ENCODE assay signal across 16 cellular contexts in the genomic region with DNA sequence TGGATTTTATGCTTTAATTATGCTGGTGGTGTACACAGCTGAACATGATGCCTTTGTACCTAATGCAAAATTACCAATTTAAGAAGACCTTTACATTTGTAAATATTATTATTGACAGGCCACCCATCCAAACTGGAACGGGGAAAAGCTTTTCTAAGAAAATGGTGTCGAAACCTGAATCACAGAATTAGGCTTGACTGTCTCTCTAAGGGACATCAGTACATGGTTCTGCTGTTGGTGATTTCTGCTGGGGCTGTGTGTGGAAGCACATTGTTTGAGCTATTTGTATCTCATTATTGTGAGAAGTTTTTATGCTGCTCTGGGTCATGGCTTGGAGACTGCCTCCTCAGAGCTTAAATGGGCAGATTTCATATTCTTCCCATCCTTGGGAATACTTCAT.
DNase-seq lines count a peak whose midpoint lies in the region; ATAC-seq and TF ChIP-seq lines count a peak whose summit lies in the region.
"Had no signal": no experiment of that assay in that cellular context is flagged by ENCODE, and none has a peak within 500 bp of the region (broad histone marks: within the 10 kb centered on the region; RNA-seq: fewer than 3 reads in every experiment).

No MANE protein-coding gene starts in this region.

- peak overlapping the region in 2 of 3 experiments; percentile 44 to 79 for H3K27ac Mint-ChIP-seq in nephron

- no peak overlapping the region for H3K4me3 ChIP-seq in OCI-LY7 (ENCODE audit: low read depth, low read length, poor library complexity, severe bottlenecking)
- H3K4me3 ChIP-seq: BLaER1, PC-9, SK-N-MC had no signal

- ATAC-seq in GM18520 (IDR thresholded peaks at IDR 0.05; ENCODE audit: unreplicated experiment) = no peak

- no peaks in the 10 kb centered on the region for H4K20me1 ChIP-seq in OCI-LY7 (ENCODE audit: insufficient read depth, low read length)
- H4K20me1 ChIP-seq: BLaER1 had no signal

- H3K4me2 ChIP-seq in OCI-LY7 (ENCODE audit: low read length) = peak overlapping the region; percentile 21; the same call in 1 of the 2 replicates
- H3K4me2 ChIP-seq: BLaER1, PC-9 had no signal

- peaks cover 9% of the 10 kb centered on the region for H3K27me3 Mint-ChIP-seq in nephron (ENCODE audit: low read depth)
- H3K27me3 Mint-ChIP-seq: CD8-positive, alpha-beta memory T cell had no signal

- H3K27ac ChIP-seq in OCI-LY7 (ENCODE audit: low read depth, low read length, poor library complexity, severe bottlenecking) (no peak overlapping the region), cingulate gyrus (ENCODE audit: low read depth, low read length) (peak overlapping the region; percentile 86)
- H3K27ac ChIP-seq: BLaER1, PC-9 had no signal

- H3K79me2 ChIP-seq in OCI-LY7 (ENCODE audit: insufficient read depth, low read depth, low read length) = no peaks in the 10 kb centered on the region

- POLR2A ChIA-PET in OCI-LY7 (lab: Charles Lee) = interaction anchor here (0.6 to 0.7 kb wide), 3 partner anchors 432 to 1762 kb away, joined by 4 to 7 read pairs (median 6); no protein-coding TSS in a partner anchor

- H3K9me2 ChIP-seq in OCI-LY7 (ENCODE audit: insufficient read depth, low read length) = no peaks in the 10 kb centered on the region

- intact Hi-C loops in OCI-LY7 (cut with micrococcal nuclease; ENCODE audit: unreplicated experiment) = no loop called here

- TF ChIP-seq CTCF in OCI-LY7 (conservative IDR thresholded peaks at IDR 0.05; ENCODE audit: low read length) (no peak), nephron (IDR thresholded peaks at IDR 0.05; ENCODE audit: unreplicated experiment in 3 of 3) (no peak)

- no peaks in the 10 kb centered on the region for H3K36me3 Mint-ChIP-seq in nephron (ENCODE audit: low read depth)
- H3K36me3 Mint-ChIP-seq: CD8-positive, alpha-beta memory T cell had no signal

- CTCF ChIA-PET in OCI-LY7 (lab: Charles Lee; ENCODE audit: unreplicated experiment) = no interaction called here

- H2AFZ ChIP-seq in OCI-LY7 (ENCODE audit: low read length) = 0 out of 2 replicates have a peak overlapping the region, but pooled peaks have one; percentile 7
- H2AFZ ChIP-seq: PC-9 had no signal

- H3K4me1 Mint-ChIP-seq in nephron = peaks cover 32% of the 10 kb centered on the region

- BruUV-seq in OCI-LY7 (replicated peaks; lab: Mats Ljungman, UMichigan) = no TSS peak

- DNase-seq in OCI-LY7 (ENCODE audit: low spot score) = no peak
- no peak for DNase-seq in activated effector memory CD4-positive, alpha-beta T cell treated with anti-CD3 and anti-CD28 coated beads, Interleukin-2, amount 50 U/mL, for 16 hours
- DNase-seq in stimulated activated CD4-positive, alpha-beta T cell treated with anti-CD3 and anti-CD28 coated beads, Interleukin-1b, Interleukin-23, amount 100 ng/mL, for 48 hours = no peak
- no peak for DNase-seq in NCI-H1105 treated with DMSO at 0.1 percent for 48 hours (lab: John Stamatoyannopoulos, UW)
- DNase-seq: CD8-positive, alpha-beta memory T cell; MM.1S; NCI-H1105; NCI-H187 treated with DMSO at 0.1 percent for 48 hours; NCI-H2171 treated with DMSO at 0.1 percent for 48 hours; NCI-H510A treated with DMSO at 0.1 percent for 48 hours; PC-9 had no signal

- H3K4me3 Mint-ChIP-seq in nephron = peak overlapping the region in 1 of 3 experiments; percentile 39
- H3K4me3 Mint-ChIP-seq: CD8-positive, alpha-beta memory T cell had no signal

- no peaks in the 10 kb centered on the region for H3K9me3 Mint-ChIP-seq in nephron

- no peaks in the 10 kb centered on the region for H3K9me3 ChIP-seq in OCI-LY7 (ENCODE audit: low read length)
- H3K9me3 ChIP-seq: BLaER1 had no signal

- H3K36me3 ChIP-seq in OCI-LY7 (ENCODE audit: insufficient read depth, low read length) = no peaks in the 10 kb centered on the region
- H3K36me3 ChIP-seq: BLaER1 had no signal

- no peaks in the 10 kb centered on the region for H3K4me1 ChIP-seq in OCI-LY7 (ENCODE audit: insufficient read depth, low read length, poor library complexity, severe bottlenecking)
- H3K4me1 ChIP-seq: BLaER1 had no signal
